ENCODE assay signal across 1 cellular context in the genomic region with DNA sequence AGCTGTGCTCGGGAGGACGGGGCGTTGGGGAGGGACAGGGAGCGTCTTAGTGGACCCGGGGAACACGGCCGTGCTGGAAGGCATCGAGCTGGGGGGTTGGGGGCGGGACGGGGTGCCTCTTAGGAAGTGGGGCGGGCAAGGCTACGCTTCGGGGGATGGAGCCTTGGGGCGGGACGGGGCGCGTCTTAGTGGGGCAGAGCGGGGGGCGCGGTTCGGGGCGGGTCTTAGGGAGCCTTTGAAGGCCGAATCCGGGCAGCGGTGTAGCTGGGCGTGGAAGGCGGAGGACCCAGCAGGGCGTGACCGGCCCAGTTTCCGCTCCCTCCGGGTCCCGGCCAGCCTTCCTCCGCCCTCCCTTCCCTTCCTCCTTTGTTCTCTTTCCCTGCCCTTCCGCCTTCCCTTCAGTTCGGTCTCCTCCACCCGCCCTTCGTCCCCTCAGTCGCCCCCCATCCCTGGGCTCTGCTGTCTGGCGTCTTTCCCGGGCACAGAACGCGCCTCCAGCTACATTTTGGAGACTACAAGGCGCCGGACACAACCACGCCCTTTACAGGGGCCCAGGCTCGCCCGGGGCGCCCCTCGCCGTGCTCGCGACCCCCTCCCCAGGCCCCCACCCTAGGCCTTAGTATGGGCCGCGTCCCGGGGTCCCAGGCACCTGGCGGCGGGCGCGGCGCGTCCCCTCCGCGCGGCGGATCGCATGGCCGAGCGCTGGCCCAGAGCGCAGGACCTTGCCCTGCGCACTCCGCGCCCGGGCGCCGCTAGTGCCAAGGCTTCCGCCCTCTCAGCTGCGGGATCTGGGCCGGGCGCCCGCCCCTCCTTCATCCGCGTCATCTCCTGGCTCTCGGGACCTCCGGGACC.
TF ChIP-seq lines count a peak whose summit lies in the region.

A gene with protein sequence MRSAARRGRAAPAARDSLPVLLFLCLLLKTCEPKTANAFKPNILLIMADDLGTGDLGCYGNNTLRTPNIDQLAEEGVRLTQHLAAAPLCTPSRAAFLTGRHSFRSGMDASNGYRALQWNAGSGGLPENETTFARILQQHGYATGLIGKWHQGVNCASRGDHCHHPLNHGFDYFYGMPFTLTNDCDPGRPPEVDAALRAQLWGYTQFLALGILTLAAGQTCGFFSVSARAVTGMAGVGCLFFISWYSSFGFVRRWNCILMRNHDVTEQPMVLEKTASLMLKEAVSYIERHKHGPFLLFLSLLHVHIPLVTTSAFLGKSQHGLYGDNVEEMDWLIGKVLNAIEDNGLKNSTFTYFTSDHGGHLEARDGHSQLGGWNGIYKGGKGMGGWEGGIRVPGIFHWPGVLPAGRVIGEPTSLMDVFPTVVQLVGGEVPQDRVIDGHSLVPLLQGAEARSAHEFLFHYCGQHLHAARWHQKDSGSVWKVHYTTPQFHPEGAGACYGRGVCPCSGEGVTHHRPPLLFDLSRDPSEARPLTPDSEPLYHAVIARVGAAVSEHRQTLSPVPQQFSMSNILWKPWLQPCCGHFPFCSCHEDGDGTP (minus strand): TSS at position 757 of the 852 bp plus-strand sequence. CDS start 64 bp downstream, at position 693.

TF ChIP-seq in WTC11, 78 proteins besides CTCF, POLR2A, EP300 and RAD21 (continued from another document):
- TF ChIP-seq, protein P1, sequence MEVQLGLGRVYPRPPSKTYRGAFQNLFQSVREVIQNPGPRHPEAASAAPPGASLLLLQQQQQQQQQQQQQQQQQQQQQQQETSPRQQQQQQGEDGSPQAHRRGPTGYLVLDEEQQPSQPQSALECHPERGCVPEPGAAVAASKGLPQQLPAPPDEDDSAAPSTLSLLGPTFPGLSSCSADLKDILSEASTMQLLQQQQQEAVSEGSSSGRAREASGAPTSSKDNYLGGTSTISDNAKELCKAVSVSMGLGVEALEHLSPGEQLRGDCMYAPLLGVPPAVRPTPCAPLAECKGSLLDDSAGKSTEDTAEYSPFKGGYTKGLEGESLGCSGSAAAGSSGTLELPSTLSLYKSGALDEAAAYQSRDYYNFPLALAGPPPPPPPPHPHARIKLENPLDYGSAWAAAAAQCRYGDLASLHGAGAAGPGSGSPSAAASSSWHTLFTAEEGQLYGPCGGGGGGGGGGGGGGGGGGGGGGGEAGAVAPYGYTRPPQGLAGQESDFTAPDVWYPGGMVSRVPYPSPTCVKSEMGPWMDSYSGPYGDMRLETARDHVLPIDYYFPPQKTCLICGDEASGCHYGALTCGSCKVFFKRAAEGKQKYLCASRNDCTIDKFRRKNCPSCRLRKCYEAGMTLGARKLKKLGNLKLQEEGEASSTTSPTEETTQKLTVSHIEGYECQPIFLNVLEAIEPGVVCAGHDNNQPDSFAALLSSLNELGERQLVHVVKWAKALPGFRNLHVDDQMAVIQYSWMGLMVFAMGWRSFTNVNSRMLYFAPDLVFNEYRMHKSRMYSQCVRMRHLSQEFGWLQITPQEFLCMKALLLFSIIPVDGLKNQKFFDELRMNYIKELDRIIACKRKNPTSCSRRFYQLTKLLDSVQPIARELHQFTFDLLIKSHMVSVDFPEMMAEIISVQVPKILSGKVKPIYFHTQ (CRISPR knock-in tag; IDR thresholded peaks at IDR 0.05) = no peak
- TF ChIP-seq GTF2I (CRISPR knock-in tag; conservative IDR thresholded peaks at IDR 0.05) = no peak
- no peak for TF ChIP-seq GRHL2 (CRISPR knock-in tag; IDR thresholded peaks at IDR 0.05; ENCODE audit: insufficient replicate concordance, severe bottlenecking)
- TF ChIP-seq NR1H2 (CRISPR knock-in tag; IDR thresholded peaks at IDR 0.05) = no peak
- TF ChIP-seq TEAD4 (CRISPR knock-in tag; IDR thresholded peaks at IDR 0.05) = no peak
- 0 out of 2 replicates have a peak, but pooled peaks have one; percentile 23 for TF ChIP-seq ZNF263 (CRISPR knock-in tag; IDR thresholded peaks at IDR 0.05; ENCODE audit: low read depth)
- TF ChIP-seq, protein P2, sequence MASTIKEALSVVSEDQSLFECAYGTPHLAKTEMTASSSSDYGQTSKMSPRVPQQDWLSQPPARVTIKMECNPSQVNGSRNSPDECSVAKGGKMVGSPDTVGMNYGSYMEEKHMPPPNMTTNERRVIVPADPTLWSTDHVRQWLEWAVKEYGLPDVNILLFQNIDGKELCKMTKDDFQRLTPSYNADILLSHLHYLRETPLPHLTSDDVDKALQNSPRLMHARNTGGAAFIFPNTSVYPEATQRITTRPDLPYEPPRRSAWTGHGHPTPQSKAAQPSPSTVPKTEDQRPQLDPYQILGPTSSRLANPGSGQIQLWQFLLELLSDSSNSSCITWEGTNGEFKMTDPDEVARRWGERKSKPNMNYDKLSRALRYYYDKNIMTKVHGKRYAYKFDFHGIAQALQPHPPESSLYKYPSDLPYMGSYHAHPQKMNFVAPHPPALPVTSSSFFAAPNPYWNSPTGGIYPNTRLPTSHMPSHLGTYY (CRISPR knock-in tag; IDR thresholded peaks at IDR 0.05) = no peak
- TF ChIP-seq, protein P3, sequence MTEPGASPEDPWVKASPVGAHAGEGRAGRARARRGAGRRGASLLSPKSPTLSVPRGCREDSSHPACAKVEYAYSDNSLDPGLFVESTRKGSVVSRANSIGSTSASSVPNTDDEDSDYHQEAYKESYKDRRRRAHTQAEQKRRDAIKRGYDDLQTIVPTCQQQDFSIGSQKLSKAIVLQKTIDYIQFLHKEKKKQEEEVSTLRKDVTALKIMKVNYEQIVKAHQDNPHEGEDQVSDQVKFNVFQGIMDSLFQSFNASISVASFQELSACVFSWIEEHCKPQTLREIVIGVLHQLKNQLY (CRISPR knock-in tag; IDR thresholded peaks at IDR 0.05) = no peak
- TF ChIP-seq JAZF1 (CRISPR knock-in tag; IDR thresholded peaks at IDR 0.05) = no peak
- TF ChIP-seq ZNF232 (CRISPR knock-in tag; IDR thresholded peaks at IDR 0.05) = no peak
- TF ChIP-seq, protein P4, sequence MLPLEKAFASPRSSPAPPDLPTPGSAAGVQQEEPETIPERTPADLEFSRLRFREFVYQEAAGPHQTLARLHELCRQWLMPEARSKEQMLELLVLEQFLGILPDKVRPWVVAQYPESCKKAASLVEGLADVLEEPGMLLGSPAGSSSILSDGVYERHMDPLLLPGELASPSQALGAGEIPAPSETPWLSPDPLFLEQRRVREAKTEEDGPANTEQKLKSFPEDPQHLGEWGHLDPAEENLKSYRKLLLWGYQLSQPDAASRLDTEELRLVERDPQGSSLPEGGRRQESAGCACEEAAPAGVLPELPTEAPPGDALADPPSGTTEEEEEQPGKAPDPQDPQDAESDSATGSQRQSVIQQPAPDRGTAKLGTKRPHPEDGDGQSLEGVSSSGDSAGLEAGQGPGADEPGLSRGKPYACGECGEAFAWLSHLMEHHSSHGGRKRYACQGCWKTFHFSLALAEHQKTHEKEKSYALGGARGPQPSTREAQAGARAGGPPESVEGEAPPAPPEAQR (CRISPR knock-in tag; IDR thresholded peaks at IDR 0.05) = no peak
- TF ChIP-seq NFE2L1 (CRISPR knock-in tag; IDR thresholded peaks at IDR 0.05) = no peak
- no peak for TF ChIP-seq ZNF138 (CRISPR knock-in tag; conservative IDR thresholded peaks at IDR 0.05)
- TF ChIP-seq MXD4 (CRISPR knock-in tag; IDR thresholded peaks at IDR 0.05; ENCODE audit: borderline replicate concordance) = no peak
- TF ChIP-seq, protein P5, sequence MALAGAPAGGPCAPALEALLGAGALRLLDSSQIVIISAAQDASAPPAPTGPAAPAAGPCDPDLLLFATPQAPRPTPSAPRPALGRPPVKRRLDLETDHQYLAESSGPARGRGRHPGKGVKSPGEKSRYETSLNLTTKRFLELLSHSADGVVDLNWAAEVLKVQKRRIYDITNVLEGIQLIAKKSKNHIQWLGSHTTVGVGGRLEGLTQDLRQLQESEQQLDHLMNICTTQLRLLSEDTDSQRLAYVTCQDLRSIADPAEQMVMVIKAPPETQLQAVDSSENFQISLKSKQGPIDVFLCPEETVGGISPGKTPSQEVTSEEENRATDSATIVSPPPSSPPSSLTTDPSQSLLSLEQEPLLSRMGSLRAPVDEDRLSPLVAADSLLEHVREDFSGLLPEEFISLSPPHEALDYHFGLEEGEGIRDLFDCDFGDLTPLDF (CRISPR knock-in tag; IDR thresholded peaks at IDR 0.05) = no peak
- no peak for TF ChIP-seq ZNF423 (CRISPR knock-in tag; IDR thresholded peaks at IDR 0.05)
- 0 out of 2 replicates have a peak, but pooled peaks have one; percentile 8 for TF ChIP-seq GABPB1 (CRISPR knock-in tag; IDR thresholded peaks at IDR 0.05)
- no peak for TF ChIP-seq ZNF416 (CRISPR knock-in tag; IDR thresholded peaks at IDR 0.05)
- TF ChIP-seq SMAD3 (CRISPR knock-in tag; IDR thresholded peaks at IDR 0.05; ENCODE audit: borderline replicate concordance) = no peak
- no peak for TF ChIP-seq ZNF317 (CRISPR knock-in tag; IDR thresholded peaks at IDR 0.05; ENCODE audit: borderline replicate concordance, low read depth)
- TF ChIP-seq TEAD1 (CRISPR knock-in tag; IDR thresholded peaks at IDR 0.05) = no peak
- TF ChIP-seq, protein P6, sequence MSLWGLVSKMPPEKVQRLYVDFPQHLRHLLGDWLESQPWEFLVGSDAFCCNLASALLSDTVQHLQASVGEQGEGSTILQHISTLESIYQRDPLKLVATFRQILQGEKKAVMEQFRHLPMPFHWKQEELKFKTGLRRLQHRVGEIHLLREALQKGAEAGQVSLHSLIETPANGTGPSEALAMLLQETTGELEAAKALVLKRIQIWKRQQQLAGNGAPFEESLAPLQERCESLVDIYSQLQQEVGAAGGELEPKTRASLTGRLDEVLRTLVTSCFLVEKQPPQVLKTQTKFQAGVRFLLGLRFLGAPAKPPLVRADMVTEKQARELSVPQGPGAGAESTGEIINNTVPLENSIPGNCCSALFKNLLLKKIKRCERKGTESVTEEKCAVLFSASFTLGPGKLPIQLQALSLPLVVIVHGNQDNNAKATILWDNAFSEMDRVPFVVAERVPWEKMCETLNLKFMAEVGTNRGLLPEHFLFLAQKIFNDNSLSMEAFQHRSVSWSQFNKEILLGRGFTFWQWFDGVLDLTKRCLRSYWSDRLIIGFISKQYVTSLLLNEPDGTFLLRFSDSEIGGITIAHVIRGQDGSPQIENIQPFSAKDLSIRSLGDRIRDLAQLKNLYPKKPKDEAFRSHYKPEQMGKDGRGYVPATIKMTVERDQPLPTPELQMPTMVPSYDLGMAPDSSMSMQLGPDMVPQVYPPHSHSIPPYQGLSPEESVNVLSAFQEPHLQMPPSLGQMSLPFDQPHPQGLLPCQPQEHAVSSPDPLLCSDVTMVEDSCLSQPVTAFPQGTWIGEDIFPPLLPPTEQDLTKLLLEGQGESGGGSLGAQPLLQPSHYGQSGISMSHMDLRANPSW (CRISPR knock-in tag; conservative IDR thresholded peaks at IDR 0.05; ENCODE audit: low read depth) = no peak
- no peak for TF ChIP-seq CBFB (CRISPR knock-in tag; IDR thresholded peaks at IDR 0.05; ENCODE audit: low read depth)
- TF ChIP-seq, protein P7, sequence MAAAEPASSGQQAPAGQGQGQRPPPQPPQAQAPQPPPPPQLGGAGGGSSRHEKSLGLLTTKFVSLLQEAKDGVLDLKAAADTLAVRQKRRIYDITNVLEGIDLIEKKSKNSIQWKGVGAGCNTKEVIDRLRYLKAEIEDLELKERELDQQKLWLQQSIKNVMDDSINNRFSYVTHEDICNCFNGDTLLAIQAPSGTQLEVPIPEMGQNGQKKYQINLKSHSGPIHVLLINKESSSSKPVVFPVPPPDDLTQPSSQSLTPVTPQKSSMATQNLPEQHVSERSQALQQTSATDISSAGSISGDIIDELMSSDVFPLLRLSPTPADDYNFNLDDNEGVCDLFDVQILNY (CRISPR knock-in tag; IDR thresholded peaks at IDR 0.05) = peak; percentile 26; the same call in 1 of the 2 replicates
- TF ChIP-seq, protein P8, sequence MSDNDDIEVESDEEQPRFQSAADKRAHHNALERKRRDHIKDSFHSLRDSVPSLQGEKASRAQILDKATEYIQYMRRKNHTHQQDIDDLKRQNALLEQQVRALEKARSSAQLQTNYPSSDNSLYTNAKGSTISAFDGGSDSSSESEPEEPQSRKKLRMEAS (CRISPR knock-in tag; IDR thresholded peaks at IDR 0.05) = no peak; the same call in 1 of the 2 replicates
- TF ChIP-seq, protein P9, sequence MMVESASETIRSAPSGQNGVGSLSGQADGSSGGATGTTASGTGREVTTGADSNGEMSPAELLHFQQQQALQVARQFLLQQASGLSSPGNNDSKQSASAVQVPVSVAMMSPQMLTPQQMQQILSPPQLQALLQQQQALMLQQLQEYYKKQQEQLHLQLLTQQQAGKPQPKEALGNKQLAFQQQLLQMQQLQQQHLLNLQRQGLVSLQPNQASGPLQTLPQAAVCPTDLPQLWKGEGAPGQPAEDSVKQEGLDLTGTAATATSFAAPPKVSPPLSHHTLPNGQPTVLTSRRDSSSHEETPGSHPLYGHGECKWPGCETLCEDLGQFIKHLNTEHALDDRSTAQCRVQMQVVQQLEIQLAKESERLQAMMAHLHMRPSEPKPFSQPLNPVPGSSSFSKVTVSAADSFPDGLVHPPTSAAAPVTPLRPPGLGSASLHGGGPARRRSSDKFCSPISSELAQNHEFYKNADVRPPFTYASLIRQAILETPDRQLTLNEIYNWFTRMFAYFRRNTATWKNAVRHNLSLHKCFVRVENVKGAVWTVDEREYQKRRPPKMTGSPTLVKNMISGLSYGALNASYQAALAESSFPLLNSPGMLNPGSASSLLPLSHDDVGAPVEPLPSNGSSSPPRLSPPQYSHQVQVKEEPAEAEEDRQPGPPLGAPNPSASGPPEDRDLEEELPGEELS (CRISPR knock-in tag; IDR thresholded peaks at IDR 0.05) = no peak
- TF ChIP-seq ETV6 (CRISPR knock-in tag; IDR thresholded peaks at IDR 0.05) = no peak
- TF ChIP-seq, protein P10, sequence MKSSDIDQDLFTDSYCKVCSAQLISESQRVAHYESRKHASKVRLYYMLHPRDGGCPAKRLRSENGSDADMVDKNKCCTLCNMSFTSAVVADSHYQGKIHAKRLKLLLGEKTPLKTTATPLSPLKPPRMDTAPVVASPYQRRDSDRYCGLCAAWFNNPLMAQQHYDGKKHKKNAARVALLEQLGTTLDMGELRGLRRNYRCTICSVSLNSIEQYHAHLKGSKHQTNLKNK (CRISPR knock-in tag; IDR thresholded peaks at IDR 0.05) = no peak
- TF ChIP-seq, protein P11, sequence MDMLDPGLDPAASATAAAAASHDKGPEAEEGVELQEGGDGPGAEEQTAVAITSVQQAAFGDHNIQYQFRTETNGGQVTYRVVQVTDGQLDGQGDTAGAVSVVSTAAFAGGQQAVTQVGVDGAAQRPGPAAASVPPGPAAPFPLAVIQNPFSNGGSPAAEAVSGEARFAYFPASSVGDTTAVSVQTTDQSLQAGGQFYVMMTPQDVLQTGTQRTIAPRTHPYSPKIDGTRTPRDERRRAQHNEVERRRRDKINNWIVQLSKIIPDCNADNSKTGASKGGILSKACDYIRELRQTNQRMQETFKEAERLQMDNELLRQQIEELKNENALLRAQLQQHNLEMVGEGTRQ (CRISPR knock-in tag; IDR thresholded peaks at IDR 0.05) = no peak
- TF ChIP-seq ELF4 (CRISPR knock-in tag; IDR thresholded peaks at IDR 0.05; ENCODE audit: low read depth) = no peak
- no peak for TF ChIP-seq ZBTB21 (CRISPR knock-in tag; IDR thresholded peaks at IDR 0.05; ENCODE audit: borderline replicate concordance)
- no peak for TF ChIP-seq NFATC4 (CRISPR knock-in tag; IDR thresholded peaks at IDR 0.05)
- TF ChIP-seq, protein P12, sequence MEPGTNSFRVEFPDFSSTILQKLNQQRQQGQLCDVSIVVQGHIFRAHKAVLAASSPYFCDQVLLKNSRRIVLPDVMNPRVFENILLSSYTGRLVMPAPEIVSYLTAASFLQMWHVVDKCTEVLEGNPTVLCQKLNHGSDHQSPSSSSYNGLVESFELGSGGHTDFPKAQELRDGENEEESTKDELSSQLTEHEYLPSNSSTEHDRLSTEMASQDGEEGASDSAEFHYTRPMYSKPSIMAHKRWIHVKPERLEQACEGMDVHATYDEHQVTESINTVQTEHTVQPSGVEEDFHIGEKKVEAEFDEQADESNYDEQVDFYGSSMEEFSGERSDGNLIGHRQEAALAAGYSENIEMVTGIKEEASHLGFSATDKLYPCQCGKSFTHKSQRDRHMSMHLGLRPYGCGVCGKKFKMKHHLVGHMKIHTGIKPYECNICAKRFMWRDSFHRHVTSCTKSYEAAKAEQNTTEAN (CRISPR knock-in tag; IDR thresholded peaks at IDR 0.05) = no peak
- TF ChIP-seq, protein P13, sequence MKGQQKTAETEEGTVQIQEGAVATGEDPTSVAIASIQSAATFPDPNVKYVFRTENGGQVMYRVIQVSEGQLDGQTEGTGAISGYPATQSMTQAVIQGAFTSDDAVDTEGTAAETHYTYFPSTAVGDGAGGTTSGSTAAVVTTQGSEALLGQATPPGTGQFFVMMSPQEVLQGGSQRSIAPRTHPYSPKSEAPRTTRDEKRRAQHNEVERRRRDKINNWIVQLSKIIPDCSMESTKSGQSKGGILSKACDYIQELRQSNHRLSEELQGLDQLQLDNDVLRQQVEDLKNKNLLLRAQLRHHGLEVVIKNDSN (CRISPR knock-in tag; IDR thresholded peaks at IDR 0.05) = no peak
TF ChIP-seq in WTC11: peak in this region for 8.
